In genomic region chr17:59723607-59724006, GRCh38 we compare ENCODE assay signal across 2 cellular contexts.
A peak's percentile ranks its signal among the peaks of the same experiment; 100 is the strongest.
TF ChIP-seq lines count a peak whose summit lies in the region.

No MANE protein-coding gene starts in this region.

TF ChIP-seq in K562, 482 proteins besides CTCF, POLR2A, EP300 and RAD21:
- TF ChIP-seq POLR2B (IDR thresholded peaks at IDR 0.05; ENCODE audit: low read depth, partially characterized antibody) (no peak), MTA2 (IDR thresholded peaks at IDR 0.05; ENCODE audit: low read depth) (no peak), MAFK (IDR thresholded peaks at IDR 0.05; ENCODE audit: low read length) (peak; percentile 44; the same call in 1 of the 2 replicates), C11orf30 (IDR thresholded peaks at IDR 0.05; ENCODE audit: low read depth) (peak; percentile 63), MAFG (tag; conservative IDR thresholded peaks at IDR 0.05) (0 out of 2 replicates have a peak, but pooled peaks have one; percentile 20), ZNF316 (IDR thresholded peaks at IDR 0.05) (peak; percentile 80)

TF ChIP-seq in HepG2, 621 proteins besides CTCF, POLR2A, EP300 and RAD21:
- no peak for TF ChIP-seq JUN (CRISPR knock-in tag; IDR thresholded peaks at IDR 0.05)
- peak; percentile 41 for TF ChIP-seq SAP130 (CRISPR knock-in tag; IDR thresholded peaks at IDR 0.05; ENCODE audit: low read depth)
- peak; percentile 19; the same call in 1 of the 2 replicates for TF ChIP-seq SOX5 (CRISPR knock-in tag; IDR thresholded peaks at IDR 0.05; ENCODE audit: borderline replicate concordance)
- peak; percentile 24 for TF ChIP-seq ASH2L (IDR thresholded peaks at IDR 0.05; ENCODE audit: insufficient read length, low read depth, low read length)
- TF ChIP-seq FOXA3 (CRISPR knock-in tag; IDR thresholded peaks at IDR 0.05) = 0 out of 2 replicates have a peak, but pooled peaks have one; percentile 22
- peak; percentile 92 for TF ChIP-seq MAFF (IDR thresholded peaks at IDR 0.05; ENCODE audit: low read depth, low read length)
- 0 out of 2 replicates have a peak, but pooled peaks have one; percentile 34 for TF ChIP-seq ARID5B (CRISPR knock-in tag; IDR thresholded peaks at IDR 0.05)
- no peak for TF ChIP-seq ZNF569 (CRISPR knock-in tag; IDR thresholded peaks at IDR 0.05; ENCODE audit: borderline replicate concordance)
- TF ChIP-seq ZNF790 (CRISPR knock-in tag; IDR thresholded peaks at IDR 0.05; ENCODE audit: borderline replicate concordance) = no peak
- 0 out of 2 replicates have a peak, but pooled peaks have one; percentile 35 for TF ChIP-seq ZNF678 (CRISPR knock-in tag; IDR thresholded peaks at IDR 0.05)
- no peak for TF ChIP-seq AKAP8 (CRISPR knock-in tag; IDR thresholded peaks at IDR 0.05)
- TF ChIP-seq ZNF775 (CRISPR knock-in tag; IDR thresholded peaks at IDR 0.05; ENCODE audit: borderline replicate concordance) = peak; percentile 77; the same call in 1 of the 2 replicates
- TF ChIP-seq MAFK (conservative IDR thresholded peaks at IDR 0.05 in 1 of 2, IDR thresholded peaks at IDR 0.05 in 1 of 2; ENCODE audit: low read length in 2 of 2) = peak; percentile 92 to 94
- TF ChIP-seq PAXIP1 (CRISPR knock-in tag; conservative IDR thresholded peaks at IDR 0.05) = peak; percentile 66
- TF ChIP-seq THAP7 (CRISPR knock-in tag; IDR thresholded peaks at IDR 0.05) = no peak
- TF ChIP-seq ELF3 (CRISPR knock-in tag; IDR thresholded peaks at IDR 0.05) = 0 out of 2 replicates have a peak, but pooled peaks have one; percentile 22
